ENCODE assay signal across 1 cellular context in genomic region chr2:158616480-158616879, GRCh38.
A peak's percentile ranks its signal among the peaks of the same experiment; 100 is the strongest.
TF ChIP-seq lines count a peak whose summit lies in the region.

No MANE protein-coding gene starts in this region.

TF ChIP-seq in K562, 482 proteins besides CTCF, POLR2A, EP300 and RAD21 (continued from another document):
- TF ChIP-seq RFX1 (IDR thresholded peaks at IDR 0.05) = peak; percentile 35; the same call in 1 of the 2 replicates
- TF ChIP-seq KAT2B (IDR thresholded peaks at IDR 0.05; ENCODE audit: low read depth, low read length) = no peak
- TF ChIP-seq DACH1 (IDR thresholded peaks at IDR 0.05; ENCODE audit: partially characterized antibody) = no peak
- TF ChIP-seq ZNF24 (IDR thresholded peaks at IDR 0.05) = no peak
